Comparison of ENCODE assay signal across 20 cellular contexts in genomic region chr11:47631473-47631872, GRCh38. TPM values are rescaled to one million over a fixed set of nuclear protein-coding genes. Genes with fewer than 3 reads are reported as not detected.
DNase-seq lines count a peak whose midpoint lies in the region; ATAC-seq, FAIRE-seq and TF ChIP-seq lines count a peak whose summit lies in the region.
"Had no signal": no experiment of that assay in that cellular context is flagged by ENCODE, and none has a peak within 500 bp of the region (broad histone marks: within the 10 kb centered on the region; RNA-seq: fewer than 3 reads in every experiment).

No MANE protein-coding gene starts in this region.

- peak overlapping the region; percentile 52 for H3K27ac Mint-ChIP-seq in activated naive CD4-positive, alpha-beta T cell treated with anti-CD3 and anti-CD28 coated beads, Interleukin-2, amount 50 U/mL, for 24 hours
- H3K27ac Mint-ChIP-seq in activated naive CD4-positive, alpha-beta T cell treated with anti-CD3 and anti-CD28 coated beads, Interleukin-2, amount 50 U/mL, for 72 hours, result no peak overlapping the region

- no peaks in the 10 kb centered on the region for H3K9me3 ChIP-seq in GM12878 (replicated peaks; ENCODE audit: control insufficient read depth, insufficient read depth, low read length)
- no peaks in the 10 kb centered on the region for H3K9me3 ChIP-seq in osteoblast (ENCODE audit: low read depth, low read length)
- H3K9me3 ChIP-seq in adrenal gland (replicated peaks in 1 of 3), result no peaks in the 10 kb centered on the region
- H3K9me3 ChIP-seq: BLaER1 treated with 17β-estradiol and CSF1 and Interleukin-3, amounts not matched to agents 10 nM and 100 nM; breast epithelium; MG63; SK-N-SH had no signal

- H3K4me3 Mint-ChIP-seq in activated naive CD4-positive, alpha-beta T cell treated with anti-CD3 and anti-CD28 coated beads, Interleukin-2, amount 50 U/mL, for 24 hours, result no peak overlapping the region

- CTCF ChIA-PET in GM12878 (lab: Yijun Ruan, JAX), result no interaction called here

- H3K79me2 ChIP-seq in GM12878 (ENCODE audit: control insufficient read depth, insufficient read depth, low read length) (no peaks in the 10 kb centered on the region), osteoblast (ENCODE audit: insufficient read depth, low read length) (peaks cover 5% of the 10 kb centered on the region)

- in situ Hi-C loops in GM12878 (cut with MboI), result no loop called here

- WGBS in GM12878 (ENCODE audit: insufficient coverage, insufficient replicate concordance, low lambda C conversion rate, missing lambda C conversion rate), result 92% methylated on average over 5 of the region's 5 CpGs
- WGBS in adrenal gland, 4 donors, result 71 to 79% (median 77%) methylated on average over 5 of the region's 5 CpGs

- SMC1A ChIA-PET in GM12878 (lab: Charles Lee; ENCODE audit: uncharacterized antibody, unreplicated experiment), result interaction anchor here (0.6 kb wide), 1 partner anchor 80 kb away, joined by 3 read pairs; no protein-coding TSS in a partner anchor

- no peaks in the 10 kb centered on the region for H3K4me1 ChIP-seq in GM12878 (ENCODE audit: control insufficient read depth, insufficient read depth, low read length)
- no peaks in the 10 kb centered on the region for H3K4me1 ChIP-seq in osteoblast (ENCODE audit: insufficient read depth, low read length)
- no peaks in the 10 kb centered on the region for H3K4me1 ChIP-seq in adrenal gland (replicated peaks in 1 of 2)
- H3K4me1 ChIP-seq: BLaER1 treated with 17β-estradiol and CSF1 and Interleukin-3, amounts not matched to agents 10 nM and 100 nM; breast epithelium had no signal

- H3K36me3 Mint-ChIP-seq in activated naive CD4-positive, alpha-beta T cell treated with anti-CD3 and anti-CD28 coated beads, Interleukin-2, amount 50 U/mL, for 24 hours, result peaks cover 14% of the 10 kb centered on the region
- H3K36me3 Mint-ChIP-seq in activated naive CD4-positive, alpha-beta T cell treated with anti-CD3 and anti-CD28 coated beads, Interleukin-2, amount 50 U/mL, for 72 hours, result peaks cover 6 to 32% of the 10 kb centered on the region in 2 donors

- no peak for DNase-seq in activated naive CD4-positive, alpha-beta T cell treated with anti-CD3 and anti-CD28 coated beads, Interleukin-2, amount 50 U/mL, for 72 hours (ENCODE audit: low spot score in 2 of 2)
- DNase-seq in GM12878 (ENCODE audit: low read depth, low spot score) (no peak), osteoblast (ENCODE audit: insufficient read length, low spot score, missing footprints) (no peak), NCI-H69 (lab: John Stamatoyannopoulos, UW) (no peak), adrenal gland (no peak)
- DNase-seq: ACHN, Calu3, glutamatergic neuron, MG63, NCI-H1417, NCI-H2171 treated with DMSO at 0.1 percent for 48 hours, NCI-H748 treated with DMSO at 0.1 percent for 48 hours, T-helper 2 cell had no signal

- H4K20me1 ChIP-seq in GM12878 (ENCODE audit: control insufficient read depth, insufficient read depth), result no peaks in the 10 kb centered on the region
- H4K20me1 ChIP-seq in osteoblast (ENCODE audit: insufficient read depth, low read length), result peaks cover 4% of the 10 kb centered on the region

- H3K9me3 Mint-ChIP-seq in activated naive CD4-positive, alpha-beta T cell treated with anti-CD3 and anti-CD28 coated beads, Interleukin-2, amount 50 U/mL, for 24 hours, result no peaks in the 10 kb centered on the region
- H3K9me3 Mint-ChIP-seq in activated naive CD4-positive, alpha-beta T cell treated with anti-CD3 and anti-CD28 coated beads, Interleukin-2, amount 50 U/mL, for 72 hours, result no peaks in the 10 kb centered on the region

- H3K4me2 ChIP-seq in GM12878 (ENCODE audit: control insufficient read depth, insufficient read depth), result no peak overlapping the region
- no peak overlapping the region for H3K4me2 ChIP-seq in osteoblast (ENCODE audit: insufficient read depth, low read length)
- H3K4me2 ChIP-seq: BLaER1 treated with 17β-estradiol and CSF1 and Interleukin-3, amounts not matched to agents 10 nM and 100 nM; SK-N-SH had no signal

- POLR2A ChIA-PET in GM12878 (lab: Charles Lee), result no interaction called here

- H3K27me3 ChIP-seq in GM12878 (replicated peaks in 1 of 2; ENCODE audit: control insufficient read depth in 2 of 2, insufficient read depth in 2 of 2, low read length in 1 of 2) (no peaks in the 10 kb centered on the region), osteoblast (ENCODE audit: insufficient read depth, low read length) (no peaks in the 10 kb centered on the region), adrenal gland (no peaks in the 10 kb centered on the region)
- H3K27me3 ChIP-seq: BLaER1 treated with 17β-estradiol and CSF1 and Interleukin-3, amounts not matched to agents 10 nM and 100 nM; breast epithelium; MG63 had no signal

- TF ChIP-seq RAD21 in GM12878 (IDR thresholded peaks at IDR 0.05; ENCODE audit: insufficient read depth, low read depth, low read length), result no peak

- intact Hi-C loops in GM12878 (cut with micrococcal nuclease; ENCODE audit: unreplicated experiment), result no loop called here
- intact Hi-C loops in adrenal gland (cut with DNase I), result no loop called here

- no peak overlapping the region for H3K27ac ChIP-seq in GM12878 (ENCODE audit: control insufficient read depth, insufficient read depth)
- peak overlapping the region; percentile 2 for H3K27ac ChIP-seq in osteoblast (ENCODE audit: low read depth, low read length)
- H3K27ac ChIP-seq in adrenal gland, result no peak overlapping the region
- H3K27ac ChIP-seq: BLaER1 treated with 17β-estradiol and CSF1 and Interleukin-3, amounts not matched to agents 10 nM and 100 nM; breast epithelium; RWPE1; VCaP had no signal

- H3K27me3 Mint-ChIP-seq in activated naive CD4-positive, alpha-beta T cell treated with anti-CD3 and anti-CD28 coated beads, Interleukin-2, amount 50 U/mL, for 24 hours, result no peaks in the 10 kb centered on the region

- no peak for TF ChIP-seq CTCF in GM12878 (IDR thresholded peaks at IDR 0.05 in 2 of 3, conservative IDR thresholded peaks at IDR 0.05 in 1 of 3; ENCODE audit: control insufficient read depth in 2 of 3, extremely low read depth in 1 of 3, insufficient read depth in 1 of 3, low read depth in 3 of 3, low read length in 3 of 3)
- no peak for TF ChIP-seq CTCF in osteoblast (IDR thresholded peaks at IDR 0.05; ENCODE audit: extremely low read depth, low read depth, low read length)
- TF ChIP-seq CTCF in adrenal gland (IDR thresholded peaks at IDR 0.05), result no peak

- H3K4me3 ChIP-seq in GM12878 (no peak overlapping the region), osteoblast (ENCODE audit: insufficient read depth, low read length) (no peak overlapping the region), adrenal gland (no peak overlapping the region)
- H3K4me3 ChIP-seq: BLaER1 treated with 17β-estradiol and CSF1 and Interleukin-3, amounts not matched to agents 10 nM and 100 nM; breast epithelium; MG63 had no signal

- RAD21 ChIA-PET in GM12878 (lab: Charles Lee; ENCODE audit: unreplicated experiment), result no interaction called here

- no peak for ATAC-seq in activated naive CD4-positive, alpha-beta T cell treated with anti-CD3 and anti-CD28 coated beads, Interleukin-2, amount 50 U/mL, for 72 hours
- ATAC-seq in GM12878, result no peak

- no peaks in the 10 kb centered on the region for H3K4me1 Mint-ChIP-seq in activated naive CD4-positive, alpha-beta T cell treated with anti-CD3 and anti-CD28 coated beads, Interleukin-2, amount 50 U/mL, for 24 hours

- no peak overlapping the region for H3K9ac ChIP-seq in GM12878 (ENCODE audit: control insufficient read depth, insufficient read depth, low read length)
- H3K9ac ChIP-seq: BLaER1 treated with 17β-estradiol and CSF1 and Interleukin-3, amounts not matched to agents 10 nM and 100 nM; SK-N-SH had no signal

- TF ChIP-seq POLR2A in GM12878 (IDR thresholded peaks at IDR 0.05; ENCODE audit: low read depth, low read length) (no peak), adrenal gland (IDR thresholded peaks at IDR 0.05) (no peak)

- peaks cover 7 to 26% of the 10 kb centered on the region in 2 experiments for H3K36me3 ChIP-seq in GM12878 (ENCODE audit: control insufficient read depth in 2 of 2, insufficient read depth in 2 of 2, low read length in 1 of 2)
- peaks cover 71% of the 10 kb centered on the region for H3K36me3 ChIP-seq in osteoblast (ENCODE audit: insufficient read depth, low read length)
- peaks cover 0 to 89% of the 10 kb centered on the region in 2 donors for H3K36me3 ChIP-seq in adrenal gland (replicated peaks in 1 of 2)
- H3K36me3 ChIP-seq: breast epithelium had no signal

- no peak for TF ChIP-seq EP300 in GM12878 (IDR thresholded peaks at IDR 0.05; ENCODE audit: borderline replicate concordance in 1 of 2, control insufficient read depth in 1 of 2, low read depth in 2 of 2, low read length in 2 of 2)

- H2AFZ ChIP-seq in GM12878 (ENCODE audit: control insufficient read depth, low read depth, low read length) (no peak overlapping the region), osteoblast (ENCODE audit: low read length) (no peak overlapping the region)

- BruUV-seq in GM12878 (replicated peaks; lab: Mats Ljungman, UMichigan), result no TSS peak

- peak; percentile 57 for FAIRE-seq in GM12878 (lab: Jason Lieb, UNC)
- FAIRE-seq: H1 had no signal

RNA-seq across cellular contexts. Expression of gene MTCH2, which starts 10.9 kb away (rescaled TPM):
- 100 to 1,000 TPM; 103 to 134 TPM for total RNA-seq in activated naive CD4-positive, alpha-beta T cell treated with anti-CD3 and anti-CD28 coated beads, Interleukin-2, amount 50 U/mL, for 72 hours
- 38.2 and 49.3 TPM in 2 replicates for total RNA-seq in GM12878 (2013; cell fraction: nucleolus; rRNA removed)
- total RNA-seq in GM12878 (2014; rRNA removed) (82.9 and 107 TPM in 2 replicates), GM12878 (2014; rRNA removed; fragmentation: Illumina TruSeq; extraction: Trizol) (72.5 and 75.0 TPM in 2 replicates), GM12878 (2021) (135 and 147 TPM in 2 replicates), osteoblast (69.5 and 74.9 TPM in 2 replicates), adrenal gland (100 to 1,000 TPM in 2 of 8 donors, 10 to 100 TPM in 6; 49.7 to 176 (median 89.6) TPM)
- polyA plus RNA-seq in GM12878 (2011; ENCODE audit: low read depth), result 41.7 TPM
- polyA plus RNA-seq in GM12878 (2011; rRNA removed) (89.0 and 152 TPM in 2 replicates), GM12878 (2014; fragmentation: Illumina TruSeq; extraction: Trizol) (80.7 and 98.3 TPM in 2 replicates), GM12878 (2014; fragmentation: Nextera tagmentation; extraction: Ambion mirVana) (100 to 1,000 TPM; 338 to 341 TPM), GM12878 (2014; rRNA removed) (71.7 and 72.4 TPM in 2 replicates), GM12878 (2016; fragmentation: Nextera tagmentation; extraction: Ambion mirVana) (100 to 1,000 TPM; 310 to 319 TPM), adrenal gland (10 to 100 TPM; 22.0 to 90.4 (median 31.5) TPM)
- polyA plus RNA-seq in GM12878 (2011; cell fraction: cytosol; rRNA removed), result 120 and 141 TPM in 2 replicates
- polyA plus RNA-seq in GM12878 (2011; cell fraction: nucleus; rRNA removed), result 94.7 and 112 TPM in 2 replicates
- 77.8 and 83.7 TPM in 2 replicates for polyA plus RNA-seq in GM12878 (2012)
- polyA minus RNA-seq in GM12878 (2011; rRNA and poly(A)+ RNA removed), result 80.3 and 102 TPM in 2 replicates
- polyA minus RNA-seq in GM12878 (2011; cell fraction: cytosol; rRNA and poly(A)+ RNA removed), result 28.2 and 33.3 TPM in 2 replicates
- polyA minus RNA-seq in GM12878 (2011; cell fraction: nucleus; rRNA and poly(A)+ RNA removed), result 18.7 and 25.0 TPM in 2 replicates

RNA-seq across cellular contexts. Expression of gene C1QTNF4, which starts 37.3 kb away (rescaled TPM):
- 1 to 10 TPM in 1 of 2 donors, under 1 TPM in 1; 0.49 to 1.2 TPM for total RNA-seq in activated naive CD4-positive, alpha-beta T cell treated with anti-CD3 and anti-CD28 coated beads, Interleukin-2, amount 50 U/mL, for 72 hours
- total RNA-seq in GM12878 (2013; cell fraction: nucleolus; rRNA removed), result 0.98 TPM in 1 of 2 replicates, not detected in the other
- total RNA-seq in GM12878 (2014; rRNA removed) (0.05 and 0.06 TPM in 2 replicates), GM12878 (2014; rRNA removed; fragmentation: Illumina TruSeq; extraction: Trizol) (not detected in 2 replicates), GM12878 (2021) (not detected in 2 replicates), osteoblast (0.36 TPM in 1 of 2 replicates, not detected in the other), adrenal gland (1 to 10 TPM in 7 of 8 donors, under 1 TPM in 1; 0.74 to 6.8 (median 2.4) TPM)
- not detected for polyA plus RNA-seq in GM12878 (2011; ENCODE audit: low read depth)
- polyA plus RNA-seq in GM12878 (2011; rRNA removed) (not detected in 2 replicates), GM12878 (2014; fragmentation: Illumina TruSeq; extraction: Trizol) (not detected in 2 replicates), GM12878 (2014; fragmentation: Nextera tagmentation; extraction: Ambion mirVana) (not detected), GM12878 (2014; rRNA removed) (not detected in 2 replicates), GM12878 (2016; fragmentation: Nextera tagmentation; extraction: Ambion mirVana) (not detected), adrenal gland (1 to 10 TPM in 2 of 3 donors, not detected in 1; 3.3 to 4.3 TPM)
- not detected in 2 replicates for polyA plus RNA-seq in GM12878 (2011; cell fraction: cytosol; rRNA removed)
- 0.07 and 0.10 TPM in 2 replicates for polyA plus RNA-seq in GM12878 (2011; cell fraction: nucleus; rRNA removed)
- not detected in 2 replicates for polyA plus RNA-seq in GM12878 (2012)
- polyA minus RNA-seq in GM12878 (2011; rRNA and poly(A)+ RNA removed), result not detected in 2 replicates
- not detected in 2 replicates for polyA minus RNA-seq in GM12878 (2011; cell fraction: cytosol; rRNA and poly(A)+ RNA removed)
- not detected in 2 replicates for polyA minus RNA-seq in GM12878 (2011; cell fraction: nucleus; rRNA and poly(A)+ RNA removed)
- total RNA-seq: Calu3 had no signal

RNA-seq across cellular contexts. Expression of gene FAM180B, which starts 45.0 kb away (rescaled TPM):
- under 1 TPM in 1 of 2 donors, not detected in 1; 0.18 TPM for total RNA-seq in activated naive CD4-positive, alpha-beta T cell treated with anti-CD3 and anti-CD28 coated beads, Interleukin-2, amount 50 U/mL, for 72 hours
- not detected in 2 replicates for total RNA-seq in GM12878 (2013; cell fraction: nucleolus; rRNA removed)
- total RNA-seq in GM12878 (2014; rRNA removed) (0.22 and 0.34 TPM in 2 replicates), GM12878 (2014; rRNA removed; fragmentation: Illumina TruSeq; extraction: Trizol) (not detected in 2 replicates), GM12878 (2021) (not detected in 2 replicates), osteoblast (not detected in 2 replicates), adrenal gland (under 1 TPM in 1 of 8 donors, not detected in 7; 0.38 TPM)
- polyA plus RNA-seq in GM12878 (2011; ENCODE audit: low read depth), result not detected
- polyA plus RNA-seq in GM12878 (2011; rRNA removed) (not detected in 2 replicates), GM12878 (2014; fragmentation: Illumina TruSeq; extraction: Trizol) (0.04 TPM in 1 of 2 replicates, not detected in the other), GM12878 (2014; fragmentation: Nextera tagmentation; extraction: Ambion mirVana) (not detected), GM12878 (2014; rRNA removed) (0.14 TPM in 1 of 2 replicates, not detected in the other), GM12878 (2016; fragmentation: Nextera tagmentation; extraction: Ambion mirVana) (not detected), adrenal gland (under 1 TPM in 2 of 3 donors, not detected in 1; 0.16 to 0.24 TPM)
- polyA plus RNA-seq in GM12878 (2011; cell fraction: cytosol; rRNA removed), result not detected in 2 replicates
- polyA plus RNA-seq in GM12878 (2011; cell fraction: nucleus; rRNA removed), result 0.07 and 0.15 TPM in 2 replicates
- not detected in 2 replicates for polyA plus RNA-seq in GM12878 (2012)
- not detected in 2 replicates for polyA minus RNA-seq in GM12878 (2011; rRNA and poly(A)+ RNA removed)
- not detected in 2 replicates for polyA minus RNA-seq in GM12878 (2011; cell fraction: cytosol; rRNA and poly(A)+ RNA removed)
- polyA minus RNA-seq in GM12878 (2011; cell fraction: nucleus; rRNA and poly(A)+ RNA removed), result 0.36 and 0.96 TPM in 2 replicates
- total RNA-seq: Calu3, H1 had no signal
- polyA plus RNA-seq: SK-N-SH had no signal

RNA-seq across cellular contexts. Expression of gene NDUFS3, which starts 52.6 kb away (rescaled TPM):
- total RNA-seq in activated naive CD4-positive, alpha-beta T cell treated with anti-CD3 and anti-CD28 coated beads, Interleukin-2, amount 50 U/mL, for 72 hours, result 100 to 1,000 TPM; 128 to 158 TPM
- 39.6 and 43.4 TPM in 2 replicates for total RNA-seq in GM12878 (2013; cell fraction: nucleolus; rRNA removed)
- total RNA-seq in GM12878 (2014; rRNA removed) (107 and 113 TPM in 2 replicates), GM12878 (2014; rRNA removed; fragmentation: Illumina TruSeq; extraction: Trizol) (95.5 and 96.3 TPM in 2 replicates), GM12878 (2021) (133 and 137 TPM in 2 replicates), osteoblast (55.0 and 56.9 TPM in 2 replicates), adrenal gland (100 to 1,000 TPM in 7 of 8 donors, 10 to 100 TPM in 1; 95.8 to 144 (median 124) TPM)
- polyA plus RNA-seq in GM12878 (2011; ENCODE audit: low read depth), result 135 TPM
- polyA plus RNA-seq in GM12878 (2011; rRNA removed) (208 and 217 TPM in 2 replicates), GM12878 (2014; fragmentation: Illumina TruSeq; extraction: Trizol) (99.6 and 111 TPM in 2 replicates), GM12878 (2014; fragmentation: Nextera tagmentation; extraction: Ambion mirVana) (100 to 1,000 TPM in 1 of 2 experiments, 10 to 100 TPM in 1; 22.3 to 101 TPM), GM12878 (2014; rRNA removed) (166 and 179 TPM in 2 replicates), GM12878 (2016; fragmentation: Nextera tagmentation; extraction: Ambion mirVana) (100 to 1,000 TPM; 176 to 186 TPM), adrenal gland (100 to 1,000 TPM; 145 to 385 (median 331) TPM)
- polyA plus RNA-seq in GM12878 (2011; cell fraction: cytosol; rRNA removed), result 254 and 256 TPM in 2 replicates
- polyA plus RNA-seq in GM12878 (2011; cell fraction: nucleus; rRNA removed), result 155 and 184 TPM in 2 replicates
- polyA plus RNA-seq in GM12878 (2012), result 86.9 and 87.3 TPM in 2 replicates
- polyA minus RNA-seq in GM12878 (2011; rRNA and poly(A)+ RNA removed), result 136 and 156 TPM in 2 replicates
- 27.4 and 40.3 TPM in 2 replicates for polyA minus RNA-seq in GM12878 (2011; cell fraction: cytosol; rRNA and poly(A)+ RNA removed)
- 45.7 and 55.5 TPM in 2 replicates for polyA minus RNA-seq in GM12878 (2011; cell fraction: nucleus; rRNA and poly(A)+ RNA removed)

RNA-seq across cellular contexts. Expression of gene KBTBD4, which starts 52.7 kb away (rescaled TPM):
- total RNA-seq in activated naive CD4-positive, alpha-beta T cell treated with anti-CD3 and anti-CD28 coated beads, Interleukin-2, amount 50 U/mL, for 72 hours, result 10 to 100 TPM; 22.1 to 25.4 TPM
- total RNA-seq in GM12878 (2013; cell fraction: nucleolus; rRNA removed), result 10.4 and 10.9 TPM in 2 replicates
- total RNA-seq in GM12878 (2014; rRNA removed) (26.0 and 26.3 TPM in 2 replicates), GM12878 (2014; rRNA removed; fragmentation: Illumina TruSeq; extraction: Trizol) (19.5 and 21.8 TPM in 2 replicates), GM12878 (2021) (20.0 and 20.6 TPM in 2 replicates), osteoblast (26.8 and 28.3 TPM in 2 replicates), adrenal gland (10 to 100 TPM; 16.8 to 32.7 (median 27.3) TPM)
- polyA plus RNA-seq in GM12878 (2011; ENCODE audit: low read depth), result 70.4 TPM
- polyA plus RNA-seq in GM12878 (2011; rRNA removed) (28.0 and 29.9 TPM in 2 replicates), GM12878 (2014; fragmentation: Illumina TruSeq; extraction: Trizol) (21.3 and 21.8 TPM in 2 replicates), GM12878 (2014; fragmentation: Nextera tagmentation; extraction: Ambion mirVana) (10 to 100 TPM; 25.4 to 46.4 TPM), GM12878 (2014; rRNA removed) (15.6 and 18.4 TPM in 2 replicates), GM12878 (2016; fragmentation: Nextera tagmentation; extraction: Ambion mirVana) (10 to 100 TPM; 31.4 to 32.5 TPM), adrenal gland (10 to 100 TPM in 1 of 3 donors, 1 to 10 TPM in 2; 8.2 to 23.3 (median 8.4) TPM)
- polyA plus RNA-seq in GM12878 (2011; cell fraction: cytosol; rRNA removed), result 32.2 and 32.3 TPM in 2 replicates
- polyA plus RNA-seq in GM12878 (2011; cell fraction: nucleus; rRNA removed), result 16.8 and 17.9 TPM in 2 replicates
- 16.2 and 18.2 TPM in 2 replicates for polyA plus RNA-seq in GM12878 (2012)
- polyA minus RNA-seq in GM12878 (2011; rRNA and poly(A)+ RNA removed), result 42.4 and 46.7 TPM in 2 replicates
- 8.2 and 9.4 TPM in 2 replicates for polyA minus RNA-seq in GM12878 (2011; cell fraction: cytosol; rRNA and poly(A)+ RNA removed)
- polyA minus RNA-seq in GM12878 (2011; cell fraction: nucleus; rRNA and poly(A)+ RNA removed), result 6.5 and 10.8 TPM in 2 replicates
